In genomic region chr2:33498291-33498956, GRCh38 we compare ENCODE assay signal across 12 cellular contexts. TPM values are rescaled to one million over a fixed set of nuclear protein-coding genes. Genes with fewer than 3 reads are reported as not detected.
A peak's percentile ranks its signal among the peaks of the same experiment; 100 is the strongest.
DNase-seq lines count a peak whose midpoint lies in the region; ATAC-seq lines count a peak whose summit lies in the region.
"Had no signal": no experiment of that assay in that cellular context is flagged by ENCODE, and none has a peak within 500 bp of the region (broad histone marks: within the 10 kb centered on the region; RNA-seq: fewer than 3 reads in every experiment).

No MANE protein-coding gene starts in this region.

- H3K36me3 Mint-ChIP-seq in activated CD4-positive, alpha-beta T cell treated with anti-CD3 and anti-CD28 coated beads, Interleukin-2, amount 10 ng/mL, durations not matched to agents 24 days and 14 days (ENCODE audit: low read depth), result peaks cover 2% of the 10 kb centered on the region
- peaks cover 5% of the 10 kb centered on the region for H3K36me3 Mint-ChIP-seq in stimulated activated effector memory CD8-positive, alpha-beta T cell treated with anti-CD3 and anti-CD28 coated beads, Interleukin-12 subunit alpha, Interleukin-12 subunit beta, amount 100 ng/mL, for 72 hours

- H3K27ac Mint-ChIP-seq in activated CD4-positive, alpha-beta T cell treated with anti-CD3 and anti-CD28 coated beads, Interleukin-2, amount 10 ng/mL, durations not matched to agents 24 days and 14 days, result no peak overlapping the region
- peak overlapping the region; percentile 79 for H3K27ac Mint-ChIP-seq in stimulated activated effector memory CD8-positive, alpha-beta T cell treated with anti-CD3 and anti-CD28 coated beads, Interleukin-12 subunit alpha, Interleukin-12 subunit beta, amount 100 ng/mL, for 72 hours

- no peaks in the 10 kb centered on the region for H3K27me3 ChIP-seq in SJCRH30
- H3K27me3 ChIP-seq: vagina had no signal

- H3K4me3 Mint-ChIP-seq in activated CD4-positive, alpha-beta T cell treated with anti-CD3 and anti-CD28 coated beads, Interleukin-2, amount 10 ng/mL, durations not matched to agents 24 days and 14 days, result peak overlapping the region; percentile 1
- peak overlapping the region; percentile 5 for H3K4me3 Mint-ChIP-seq in stimulated activated effector memory CD8-positive, alpha-beta T cell treated with anti-CD3 and anti-CD28 coated beads, Interleukin-12 subunit alpha, Interleukin-12 subunit beta, amount 100 ng/mL, for 72 hours

- H3K4me3 ChIP-seq in SJCRH30, result peak overlapping the region; percentile 1
- H3K4me3 ChIP-seq: SK-N-MC, vagina had no signal

- no peaks in the 10 kb centered on the region for H3K36me3 ChIP-seq in SJCRH30
- H3K36me3 ChIP-seq: vagina had no signal

- ATAC-seq in HG03045 (IDR thresholded peaks at IDR 0.05; ENCODE audit: unreplicated experiment) (peak; percentile 30), esophagus mucosa (no peak)
- ATAC-seq in stimulated activated effector memory CD8-positive, alpha-beta T cell treated with anti-CD3 and anti-CD28 coated beads, Interleukin-12 subunit alpha, Interleukin-12 subunit beta, amount 100 ng/mL, for 72 hours, result peak; percentile 72

- no peaks in the 10 kb centered on the region for H3K9me3 ChIP-seq in SJCRH30 (replicated peaks)
- H3K9me3 ChIP-seq: vagina had no signal

- H3K4me1 Mint-ChIP-seq in activated CD4-positive, alpha-beta T cell treated with anti-CD3 and anti-CD28 coated beads, Interleukin-2, amount 10 ng/mL, durations not matched to agents 24 days and 14 days, result peaks cover 32% of the 10 kb centered on the region
- peaks cover 36% of the 10 kb centered on the region for H3K4me1 Mint-ChIP-seq in stimulated activated effector memory CD8-positive, alpha-beta T cell treated with anti-CD3 and anti-CD28 coated beads, Interleukin-12 subunit alpha, Interleukin-12 subunit beta, amount 100 ng/mL, for 72 hours

- H3K27me3 Mint-ChIP-seq in activated CD4-positive, alpha-beta T cell treated with anti-CD3 and anti-CD28 coated beads, Interleukin-2, amount 10 ng/mL, durations not matched to agents 24 days and 14 days, result no peaks in the 10 kb centered on the region

- H3K4me1 ChIP-seq in SJCRH30, result peaks cover 34% of the 10 kb centered on the region
- H3K4me1 ChIP-seq: vagina had no signal

- peaks cover 3% of the 10 kb centered on the region for H3K9me3 Mint-ChIP-seq in activated CD4-positive, alpha-beta T cell treated with anti-CD3 and anti-CD28 coated beads, Interleukin-2, amount 10 ng/mL, durations not matched to agents 24 days and 14 days
- H3K9me3 Mint-ChIP-seq in stimulated activated effector memory CD8-positive, alpha-beta T cell treated with anti-CD3 and anti-CD28 coated beads, Interleukin-12 subunit alpha, Interleukin-12 subunit beta, amount 100 ng/mL, for 72 hours, result no peaks in the 10 kb centered on the region

- peak overlapping the region; percentile 61 for H3K27ac ChIP-seq in SJCRH30
- H3K27ac ChIP-seq: SK-N-MC, vagina had no signal

- DNase-seq in activated CD4-positive, alpha-beta T cell treated with anti-CD3 and anti-CD28 coated beads, Interleukin-2, amount 10 ng/mL, durations not matched to agents 24 days and 14 days, result no peak
- no peak for DNase-seq in activated CD4-positive, alpha-beta T cell treated with anti-CD3 and anti-CD28 coated beads for 4 hours
- DNase-seq in SJCRH30 (peak; percentile 75 to 81), NCI-H774 (lab: John Stamatoyannopoulos, UW) (no peak)
- DNase-seq in stimulated activated effector memory CD8-positive, alpha-beta T cell treated with anti-CD3 and anti-CD28 coated beads, Interleukin-12 subunit alpha, Interleukin-12 subunit beta, amount 100 ng/mL, for 72 hours (ENCODE audit: low spot score in 2 of 2), result no peak
- DNase-seq in activated naive CD4-positive, alpha-beta T cell treated with Interleukin-2 at 50 U/mL for 16 hours, result no peak
- DNase-seq: activated T-cell treated with anti-CD3 and anti-CD28 coated beads, Interleukin-2, amount 50 U/mL, for 48 hours; erythroblast had no signal

- intact Hi-C loops in activated CD4-positive, alpha-beta T cell treated with anti-CD3 and anti-CD28 coated beads, Interleukin-2, amount 10 ng/mL, durations not matched to agents 24 days and 14 days (cut with micrococcal nuclease), result loop anchor here (5.0 kb wide), 1 partner anchor 99 kb away; the partner anchor contains the start of gene FAM98A

RNA-seq across cellular contexts. Expression of gene RASGRP3, which starts 22.0 kb away (rescaled TPM):
- total RNA-seq in activated CD4-positive, alpha-beta T cell treated with anti-CD3 and anti-CD28 coated beads, Interleukin-2, amount 10 ng/mL, durations not matched to agents 24 days and 14 days, result 3.3 and 5.3 TPM in 2 replicates
- total RNA-seq in SJCRH30 (2014; rRNA removed; shearing (Covaris generic)), result 2.0 and 2.8 TPM in 2 replicates
- 4.3 TPM for total RNA-seq in esophagus mucosa

Comparison
In these comparisons a context has a peak if more than half of its experiments do, and no peak if none do; other contexts are left out.
1. DNase-seq: peak in SJCRH30 (2 of 2); none in activated CD4-positive, alpha-beta T cell treated with anti-CD3 and anti-CD28 coated beads, Interleukin-2, amount 10 ng/mL, durations not matched to agents 24 days and 14 days (single experiment), activated CD4-positive, alpha-beta T cell treated with anti-CD3 and anti-CD28 coated beads for 4 hours (0 of 2), stimulated activated effector memory CD8-positive, alpha-beta T cell treated with anti-CD3 and anti-CD28 coated beads, Interleukin-12 subunit alpha, Interleukin-12 subunit beta, amount 100 ng/mL, for 72 hours (0 of 2), activated naive CD4-positive, alpha-beta T cell treated with Interleukin-2 at 50 U/mL for 16 hours (single experiment) and NCI-H774 (single experiment).